1 cellular context compared by ENCODE assay signal in the genomic region with DNA sequence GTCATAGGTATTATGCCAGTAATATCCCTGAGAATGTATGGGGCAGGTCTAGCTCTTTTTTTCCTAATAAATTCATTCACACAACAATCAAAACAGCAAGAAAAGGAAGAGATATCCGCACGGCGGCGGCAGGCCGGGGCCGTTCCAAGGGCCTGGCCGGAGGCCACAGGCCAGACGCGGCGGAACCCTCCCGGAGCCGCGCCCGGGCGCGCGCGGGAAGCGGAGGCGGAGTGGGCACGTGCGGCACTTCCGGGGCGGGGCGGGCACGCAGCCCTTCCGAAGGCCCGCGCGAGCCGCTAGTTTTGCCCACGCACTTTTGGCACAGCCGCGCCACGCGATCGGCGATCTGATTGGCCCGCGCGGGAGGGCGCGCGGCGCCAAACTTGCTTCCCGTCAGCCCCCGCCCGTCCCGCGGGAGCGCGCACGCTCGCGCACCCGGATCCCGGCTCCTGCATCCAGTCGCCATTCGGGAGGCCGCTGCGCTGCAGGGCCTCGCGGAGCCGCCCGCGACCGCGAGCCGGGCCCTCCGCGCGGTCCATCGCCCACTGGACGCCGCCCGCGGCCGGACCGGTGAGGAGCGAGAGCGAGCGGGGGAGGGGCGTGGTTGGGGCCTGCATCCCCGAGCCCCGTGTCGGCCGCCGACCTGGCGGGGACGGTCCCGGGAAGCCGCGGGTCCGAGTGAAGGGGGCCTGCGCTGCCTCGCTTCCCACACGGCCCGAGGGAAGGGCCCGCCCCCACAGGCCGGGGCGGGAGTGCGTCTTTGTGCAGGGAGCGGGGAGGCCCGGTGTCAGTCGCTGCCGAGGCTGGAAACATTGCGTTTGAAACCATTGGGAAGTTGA.
TF ChIP-seq lines count a peak whose summit lies in the region.

A gene with protein sequence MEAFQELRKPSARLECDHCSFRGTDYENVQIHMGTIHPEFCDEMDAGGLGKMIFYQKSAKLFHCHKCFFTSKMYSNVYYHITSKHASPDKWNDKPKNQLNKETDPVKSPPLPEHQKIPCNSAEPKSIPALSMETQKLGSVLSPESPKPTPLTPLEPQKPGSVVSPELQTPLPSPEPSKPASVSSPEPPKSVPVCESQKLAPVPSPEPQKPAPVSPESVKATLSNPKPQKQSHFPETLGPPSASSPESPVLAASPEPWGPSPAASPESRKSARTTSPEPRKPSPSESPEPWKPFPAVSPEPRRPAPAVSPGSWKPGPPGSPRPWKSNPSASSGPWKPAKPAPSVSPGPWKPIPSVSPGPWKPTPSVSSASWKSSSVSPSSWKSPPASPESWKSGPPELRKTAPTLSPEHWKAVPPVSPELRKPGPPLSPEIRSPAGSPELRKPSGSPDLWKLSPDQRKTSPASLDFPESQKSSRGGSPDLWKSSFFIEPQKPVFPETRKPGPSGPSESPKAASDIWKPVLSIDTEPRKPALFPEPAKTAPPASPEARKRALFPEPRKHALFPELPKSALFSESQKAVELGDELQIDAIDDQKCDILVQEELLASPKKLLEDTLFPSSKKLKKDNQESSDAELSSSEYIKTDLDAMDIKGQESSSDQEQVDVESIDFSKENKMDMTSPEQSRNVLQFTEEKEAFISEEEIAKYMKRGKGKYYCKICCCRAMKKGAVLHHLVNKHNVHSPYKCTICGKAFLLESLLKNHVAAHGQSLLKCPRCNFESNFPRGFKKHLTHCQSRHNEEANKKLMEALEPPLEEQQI (plus strand): TSS at position 430 of the 839 bp plus-strand sequence. CDS start 9,340 bp downstream, outside the sequence.

TF ChIP-seq in HEK293, 187 proteins besides CTCF, POLR2A, EP300 and RAD21 (continued from another document):
- TF ChIP-seq EGR2 (tag by site-specific recombination; IDR thresholded peaks at IDR 0.05; ENCODE audit: low read depth) (peak; percentile 67), SP2 (tag by site-specific recombination; IDR thresholded peaks at IDR 0.05) (peak; percentile 76), ZSCAN30 (tag by site-specific recombination; IDR thresholded peaks at IDR 0.05) (peak; percentile 76)
- TF ChIP-seq, protein P1, sequence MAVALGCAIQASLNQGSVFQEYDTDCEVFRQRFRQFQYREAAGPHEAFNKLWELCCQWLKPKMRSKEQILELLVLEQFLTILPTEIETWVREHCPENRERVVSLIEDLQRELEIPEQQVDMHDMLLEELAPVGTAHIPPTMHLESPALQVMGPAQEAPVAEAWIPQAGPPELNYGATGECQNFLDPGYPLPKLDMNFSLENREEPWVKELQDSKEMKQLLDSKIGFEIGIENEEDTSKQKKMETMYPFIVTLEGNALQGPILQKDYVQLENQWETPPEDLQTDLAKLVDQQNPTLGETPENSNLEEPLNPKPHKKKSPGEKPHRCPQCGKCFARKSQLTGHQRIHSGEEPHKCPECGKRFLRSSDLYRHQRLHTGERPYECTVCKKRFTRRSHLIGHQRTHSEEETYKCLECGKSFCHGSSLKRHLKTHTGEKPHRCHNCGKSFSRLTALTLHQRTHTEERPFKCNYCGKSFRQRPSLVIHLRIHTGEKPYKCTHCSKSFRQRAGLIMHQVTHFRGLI (tag by site-specific recombination; IDR thresholded peaks at IDR 0.05) = peak; percentile 39; the same call in 1 of the 2 replicates
